20 cellular contexts compared by ENCODE assay signal in the genomic region with DNA sequence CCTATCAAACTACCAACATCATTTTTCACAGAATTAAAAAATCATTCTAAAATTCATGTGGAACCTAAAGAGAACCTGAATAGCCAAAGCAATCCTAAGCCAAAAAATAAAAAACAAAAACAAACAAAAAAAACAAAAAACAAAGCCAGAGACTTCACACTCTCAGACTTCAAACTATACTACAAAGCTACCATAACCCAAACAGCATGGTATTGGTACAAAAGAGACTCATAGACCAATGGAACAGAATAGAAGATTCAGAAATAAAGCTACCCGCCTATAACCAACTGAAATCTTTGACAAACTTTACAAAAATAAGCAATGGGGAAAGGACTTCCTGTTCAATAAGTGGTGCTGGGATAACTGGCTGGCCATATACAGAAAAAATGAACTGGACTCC.
"Had no signal": no experiment of that assay in that cellular context is flagged by ENCODE, and none has a peak within 500 bp of the region (broad histone marks: within the 10 kb centered on the region; RNA-seq: fewer than 3 reads in every experiment).

No MANE protein-coding gene starts in this region.

- DNase-seq: dermis blood vessel endothelial cell; dorsolateral prefrontal cortex; effector CD4-positive, alpha-beta T cell; effector memory CD4-positive, alpha-beta T cell; foreskin keratinocyte; heart left ventricle; hypothalamus; left cardiac atrium; left lung; left ventricle myocardium superior; lower lobe of right lung; mesenchymal stem cell; mucosa of descending colon; naive B cell; naive thymus-derived CD8-positive, alpha-beta T cell had no signal

- H3K4me1 Mint-ChIP-seq: naive B cell; naive thymus-derived CD8-positive, alpha-beta T cell had no signal

- H3K27ac Mint-ChIP-seq: mesothelial cell of epicardium; naive B cell; naive thymus-derived CD8-positive, alpha-beta T cell had no signal

- ATAC-seq: foreskin keratinocyte; gastroesophageal sphincter; heart left ventricle; left cardiac atrium; left lung; left ventricle myocardium superior; lower lobe of right lung; mucosa of descending colon; naive thymus-derived CD8-positive, alpha-beta T cell had no signal

- H3K4me1 ChIP-seq: esophagus muscularis mucosa, foreskin keratinocyte, gastroesophageal sphincter, heart left ventricle, left lung, lower lobe of right lung had no signal

- H3K36me3 Mint-ChIP-seq: naive B cell; naive thymus-derived CD8-positive, alpha-beta T cell had no signal

- H3K27ac ChIP-seq: coronary artery, dorsolateral prefrontal cortex, esophagus muscularis mucosa, foreskin keratinocyte, gastroesophageal sphincter, heart left ventricle, hepatocyte, left lung, lower lobe of right lung had no signal

- H3K4me3 Mint-ChIP-seq: mesothelial cell of epicardium; naive B cell; naive thymus-derived CD8-positive, alpha-beta T cell had no signal

- H3K36me3 ChIP-seq: esophagus muscularis mucosa, gastroesophageal sphincter, heart left ventricle, left lung, lower lobe of right lung had no signal

- H3K27me3 Mint-ChIP-seq: naive B cell; naive thymus-derived CD8-positive, alpha-beta T cell had no signal

- H3K4me3 ChIP-seq: coronary artery, dorsolateral prefrontal cortex, esophagus muscularis mucosa, gastroesophageal sphincter, heart left ventricle, hepatocyte, left lung, lower lobe of right lung, mucosa of descending colon had no signal
